31 cellular contexts compared by ENCODE assay signal in the genomic region with DNA sequence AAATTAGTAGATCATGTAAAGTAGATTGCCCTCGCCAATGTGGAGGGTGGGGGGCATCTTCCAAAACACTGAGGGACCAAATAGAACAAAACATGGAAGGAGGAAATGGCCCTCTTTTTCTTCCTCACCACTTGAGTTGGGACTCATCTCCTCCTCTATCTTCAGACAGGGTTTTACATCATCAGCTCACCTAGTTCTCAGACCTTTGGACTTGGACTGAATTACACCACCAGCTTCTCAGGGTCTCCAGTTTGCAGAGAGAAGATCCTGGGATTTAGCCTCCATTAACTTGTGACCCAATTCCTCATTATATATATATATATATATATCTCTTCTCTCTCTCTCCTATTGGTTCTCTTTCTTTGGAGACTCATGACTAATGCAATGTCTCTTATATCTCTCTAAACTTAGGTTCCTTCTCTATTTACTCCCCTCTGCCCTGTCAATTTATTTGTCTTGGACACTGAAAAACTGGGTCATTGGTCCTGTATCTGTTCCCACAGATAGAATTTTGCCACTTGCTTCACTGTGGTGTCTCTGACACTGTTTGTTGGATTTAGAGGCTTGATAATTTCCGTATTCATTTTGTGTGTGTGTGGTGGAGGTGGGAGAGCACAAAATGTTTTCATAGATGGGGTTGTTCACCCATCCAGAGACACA. TPM values are rescaled to one million over a fixed set of nuclear protein-coding genes. Genes with fewer than 3 reads are reported as not detected.
"Had no signal": no experiment of that assay in that cellular context is flagged by ENCODE, and none has a peak within 500 bp of the region (broad histone marks: within the 10 kb centered on the region; RNA-seq: fewer than 3 reads in every experiment).

No MANE protein-coding gene starts in this region.

- H3K4me3 ChIP-seq: stomach, suprapubic skin, testis, thoracic aorta, thyroid gland, tibial artery, tibial nerve, transverse colon, upper lobe of left lung, upper lobe of right lung, uterus, vagina had no signal

- ATAC-seq: stimulated activated effector memory CD8-positive, alpha-beta T cell treated with anti-CD3 and anti-CD28 coated beads, Interleukin-12 subunit alpha, Interleukin-12 subunit beta, amount 100 ng/mL, for 72 hours; stimulated activated memory B cell treated with anti-CD40 and anti-IgM and Interleukin-4, amounts not matched to agents 10 μg/mL and 1 μg/mL and 100 μg/mL, for 72 hours; stimulated activated naive B cell treated with anti-CD40 and anti-IgM and Interleukin-4, amounts not matched to agents 10 μg/mL and 1 μg/mL and 100 μg/mL, for 72 hours; stimulated activated naive CD8-positive, alpha-beta T cell treated with anti-CD3 and anti-CD28 coated beads, Interleukin-15, amount 100 ng/mL, for 72 hours; stimulated activated naive CD8-positive, alpha-beta T cell treated with anti-CD3 and anti-CD28 coated beads, Interleukin-15, Interleukin-2, amounts not matched to agents 100 U/mL and 50 U/mL, for 24 hours; upper lobe of right lung had no signal

- H3K36me3 ChIP-seq: stomach, suprapubic skin, thyroid gland, tibial artery, transverse colon, upper lobe of left lung, upper lobe of right lung, uterus, vagina had no signal

- H3K9me3 ChIP-seq: stomach, suprapubic skin, testis, thoracic aorta, thyroid gland, tibial artery, tibial nerve, transverse colon, upper lobe of left lung, upper lobe of right lung, uterus, vagina had no signal

- H3K27ac ChIP-seq: stomach, suprapubic skin, testis, thoracic aorta, thyroid gland, tibial artery, tibial nerve, transverse colon, upper lobe of left lung, upper lobe of right lung, uterus, vagina had no signal

- DNase-seq: stimulated activated CD4-positive, alpha-beta T cell treated with anti-CD3 and anti-CD28 coated beads, Interleukin-2, amount 100 ng/mL, for 48 hours; stimulated activated CD4-positive, alpha-beta T cell treated with anti-CD3 and anti-CD28 coated beads, Interleukin-4, amount 100 ng/mL, for 1 hour; stimulated activated CD4-positive, alpha-beta T cell treated with anti-CD3 and anti-CD28 coated beads, Interleukin-4, amount 100 ng/mL, for 24 hours; stimulated activated CD4-positive, alpha-beta T cell treated with anti-CD3 and anti-CD28 coated beads, Interleukin-4, amount 100 ng/mL, for 4 hours; stimulated activated CD8-positive, alpha-beta memory T cell treated with anti-CD3 and anti-CD28 coated beads, Interleukin-4, amount 100 ng/mL, for 48 hours; stimulated activated naive B cell treated with anti-CD40 and anti-IgM and Interleukin-4, amounts not matched to agents 10 μg/mL and 1 μg/mL and 100 μg/mL, for 72 hours; stimulated activated naive CD4-positive, alpha-beta T cell; stimulated activated naive CD4-positive, alpha-beta T cell treated with Interleukin-2 at 50 U/mL for 16 hours; stimulated activated naive CD8-positive, alpha-beta T cell treated with anti-CD3 and anti-CD28 coated beads, Interleukin-15, amount 100 ng/mL, for 72 hours; stimulated activated naive CD8-positive, alpha-beta T cell treated with anti-CD3 and anti-CD28 coated beads, Interleukin-15, Interleukin-2, amounts not matched to agents 100 U/mL and 50 U/mL, for 24 hours; stomach; substantia nigra; testis; thyroid gland; tibial artery; transverse colon; trophoblast cell; upper lobe of left lung; upper lobe of right lung; uterus had no signal

- FAIRE-seq: urothelium cell line had no signal

- H3K4me1 ChIP-seq: stomach, suprapubic skin, testis, thyroid gland, tibial artery, tibial nerve, upper lobe of left lung, upper lobe of right lung, uterus, vagina had no signal

- H3K27me3 ChIP-seq: stomach, suprapubic skin, testis, thyroid gland, tibial artery, tibial nerve, transverse colon, upper lobe of left lung, upper lobe of right lung, uterus, vagina had no signal

RNA-seq across cellular contexts. Expression of a gene that starts 54.3 kb away (rescaled TPM):
- total RNA-seq: stomach, subcutaneous adipose tissue, suprapubic skin, temporal lobe, thoracic aorta, thyroid gland, tibial nerve, transverse colon, upper lobe of left lung, upper lobe of right lung, ureter, urinary bladder, uterus, vagina had no signal
- polyA plus RNA-seq: stomach, urinary bladder had no signal
